ENCODE assay signal across 20 cellular contexts in genomic region chr14:71583246-71583645, GRCh38.
DNase-seq lines count a peak whose midpoint lies in the region; ATAC-seq and TF ChIP-seq lines count a peak whose summit lies in the region.
"Had no signal": no experiment of that assay in that cellular context is flagged by ENCODE, and none has a peak within 500 bp of the region (broad histone marks: within the 10 kb centered on the region; RNA-seq: fewer than 3 reads in every experiment).

No MANE protein-coding gene starts in this region.

- H3K9me3 ChIP-seq in SJCRH30 (replicated peaks) = no peaks in the 10 kb centered on the region
- no peaks in the 10 kb centered on the region for H3K9me3 ChIP-seq in spleen
- H3K9me3 ChIP-seq: MG63 had no signal

- no peak for TF ChIP-seq CTCF in fibroblast of villous mesenchyme (IDR thresholded peaks at IDR 0.05; ENCODE audit: insufficient read depth, low read depth, low read length)
- no peak for TF ChIP-seq CTCF in spleen (IDR thresholded peaks at IDR 0.05 in 8 of 11, conservative IDR thresholded peaks at IDR 0.05 in 3 of 11)
- no peak for TF ChIP-seq CTCF in foreskin keratinocyte (conservative IDR thresholded peaks at IDR 0.05)

- 41 to 63% (median 55%) methylated on average over 3 of the region's 3 CpGs for WGBS in spleen, 5 donors

- H3K4me3 ChIP-seq in SJCRH30 = no peak overlapping the region
- no peak overlapping the region for H3K4me3 ChIP-seq in fibroblast of villous mesenchyme (ENCODE audit: low read depth, low read length)
- peak overlapping the region in 1 of 8 donors; percentile 24 for H3K4me3 ChIP-seq in spleen
- H3K4me3 ChIP-seq: MG63 had no signal

- no peaks in the 10 kb centered on the region for H3K27me3 ChIP-seq in SJCRH30
- H3K27me3 ChIP-seq in spleen (replicated peaks in 1 of 7) = no peaks in the 10 kb centered on the region
- H3K27me3 ChIP-seq in foreskin keratinocyte = no peaks in the 10 kb centered on the region
- H3K27me3 ChIP-seq: MG63 had no signal

- DNase-seq in SIG-M5 treated with dmso at 0.1 percent for 504 hours (lab: John Stamatoyannopoulos, UW; ENCODE audit: unreplicated experiment) (peak; percentile 80), SIG-M5 (lab: John Stamatoyannopoulos, UW) (no peak), SJCRH30 (no peak), fibroblast of villous mesenchyme (ENCODE audit: low read depth) (peak; percentile 38), spleen (no peak), foreskin keratinocyte (no peak)
- no peak for DNase-seq in activated CD8-positive, alpha-beta memory T cell treated with anti-CD3 and anti-CD28 coated beads for 24 hours
- DNase-seq: 8988T; activated CD4-positive, CD25-positive, alpha-beta regulatory T cell; activated CD8-positive, alpha-beta T cell treated with anti-CD3 and anti-CD28 coated beads, Interleukin-2, amount 10 ng/mL, durations not matched to agents 7 days and 5 days; C1 segment of cervical spinal cord; cortex of kidney; H9; hippocampal formation; mammary epithelial cell; naive thymus-derived CD4-positive, alpha-beta T cell; NCI-H2081; stimulated activated CD4-positive, alpha-beta T cell treated with anti-CD3 and anti-CD28 coated beads, Interleukin-4, amount 100 ng/mL, for 4 hours had no signal

- intact Hi-C loops in spleen (cut with DNase I; ENCODE audit: low total_unique reads) = no loop called here

- H3K27ac ChIP-seq in SJCRH30 = peak overlapping the region; percentile 29; the same call in 1 of the 2 replicates
- H3K27ac ChIP-seq in spleen = peak overlapping the region in 6 of 8 donors; percentile 46 to 86 (median 71)
- H3K27ac ChIP-seq in foreskin keratinocyte = no peak overlapping the region

- no peak for TF ChIP-seq POLR2A in spleen (IDR thresholded peaks at IDR 0.05)

- peaks cover 15% of the 10 kb centered on the region for H3K4me1 ChIP-seq in SJCRH30
- peaks cover 0 to 54% (median 32%) of the 10 kb centered on the region in 6 donors for H3K4me1 ChIP-seq in spleen
- H3K4me1 ChIP-seq in foreskin keratinocyte = no peaks in the 10 kb centered on the region

- H3K36me3 ChIP-seq in SJCRH30 (no peaks in the 10 kb centered on the region), spleen (peaks cover 0 to 8% (median 0%) of the 10 kb centered on the region in 6 donors)
- H3K36me3 ChIP-seq: MG63 had no signal

- ATAC-seq in GM19023 (IDR thresholded peaks at IDR 0.05; ENCODE audit: unreplicated experiment) = no peak
- ATAC-seq in foreskin keratinocyte = no peak
- ATAC-seq: activated CD8-positive, alpha-beta T cell treated with anti-CD3 and anti-CD28 coated beads, Interleukin-2, amount 10 ng/mL, durations not matched to agents 7 days and 5 days; naive thymus-derived CD4-positive, alpha-beta T cell had no signal

Comparison
In these comparisons a context has a peak if more than half of its experiments do, and no peak if none do; other contexts are left out.
1. DNase-seq: peak in SIG-M5 treated with dmso at 0.1 percent for 504 hours (single experiment) and fibroblast of villous mesenchyme (single experiment); none in SIG-M5 (single experiment), SJCRH30 (0 of 2), spleen (single experiment), foreskin keratinocyte (0 of 2) and activated CD8-positive, alpha-beta memory T cell treated with anti-CD3 and anti-CD28 coated beads for 24 hours (single experiment).